ENCODE assay signal across 8 cellular contexts in genomic region chr4:74157743-74158560, GRCh38.
DNase-seq lines count a peak whose midpoint lies in the region; TF ChIP-seq lines count a peak whose summit lies in the region.

Gene MTHFD2L (plus strand): TSS chr4:74158118. CDS start chr4:74158139, 21 bp downstream.

- peaks cover 40% of the 10 kb centered on the region for H3K79me2 ChIP-seq in MM.1S (ENCODE audit: low read length)

- no peaks in the 10 kb centered on the region for H3F3A ChIP-seq in MM.1S (ENCODE audit: insufficient read depth, low read length)

- H3K4me2 ChIP-seq in MM.1S (ENCODE audit: low read depth, low read length), result peak within 1 kb of the TSS; percentile 99

- peak within 1 kb of the TSS; percentile 73 for H3K9ac ChIP-seq in MM.1S (ENCODE audit: low read length)

- H3K27me3 ChIP-seq in MM.1S (replicated peaks; ENCODE audit: insufficient read depth, low read length) (no peaks in the 10 kb centered on the region), neuron (ENCODE audit: insufficient read depth, low read length) (no peaks in the 10 kb centered on the region)

- H2AFZ ChIP-seq in MM.1S (ENCODE audit: low read length) (peak within 1 kb of the TSS; percentile 92), neuron (ENCODE audit: low read depth, low read length) (peak within 1 kb of the TSS; percentile 79)

- H3K9me2 ChIP-seq in MM.1S (replicated peaks; ENCODE audit: insufficient read depth, low read length), result no peaks in the 10 kb centered on the region

- TF ChIP-seq CTCF in MM.1S (IDR thresholded peaks at IDR 0.05; ENCODE audit: low read length), result no peak

- peak within 1 kb of the TSS; percentile 86 for H3K4me3 ChIP-seq in MM.1S (ENCODE audit: low read length)
- peak within 1 kb of the TSS; percentile 68 for H3K4me3 ChIP-seq in neuron (ENCODE audit: low read length)

- DNase-seq in GF-D8 (lab: John Stamatoyannopoulos, UW), result peak; percentile 74
- DNase-seq in HCEC 1CT, result peak; percentile 85
- DNase-seq in MM.1S, result peak; percentile 88
- DNase-seq in SIG-M5 treated with dmso at 0.1 percent for 504 hours (lab: John Stamatoyannopoulos, UW; ENCODE audit: unreplicated experiment), result peak; percentile 85
- peak; percentile 43 to 75 (median 53) for DNase-seq in activated naive CD4-positive, alpha-beta T cell (lab: John Stamatoyannopoulos, UW)
- peak; percentile 92 for DNase-seq in foreskin melanocyte
- peak; percentile 87 for DNase-seq in stromal cell of bone marrow (ENCODE audit: low read depth)

- peaks cover 14% of the 10 kb centered on the region for H3K36me3 ChIP-seq in MM.1S (replicated peaks; ENCODE audit: insufficient read depth, low read length)
- H3K36me3 ChIP-seq in neuron (ENCODE audit: insufficient read depth, low read length), result peaks cover 27% of the 10 kb centered on the region

- H4K20me1 ChIP-seq in MM.1S (ENCODE audit: insufficient read depth, low read length), result no peaks in the 10 kb centered on the region

- H3K9me3 ChIP-seq in MM.1S (replicated peaks; ENCODE audit: insufficient read depth, low read length), result no peaks in the 10 kb centered on the region
- H3K9me3 ChIP-seq in neuron (ENCODE audit: low read length), result no peaks in the 10 kb centered on the region

- H3K4me1 ChIP-seq in MM.1S (ENCODE audit: low read length), result peaks cover 8% of the 10 kb centered on the region
- H3K4me1 ChIP-seq in neuron (ENCODE audit: insufficient read depth, low read length), result peaks cover 16% of the 10 kb centered on the region

- H3K27ac ChIP-seq in MM.1S (ENCODE audit: low read length), result peak within 1 kb of the TSS; percentile 52; the same call in 1 of the 2 replicates

Comparison
In these comparisons a context has a peak if more than half of its experiments do, and no peak if none do; other contexts are left out.
1. Peak in every context shown above with its lines: DNase-seq, H3K4me3 ChIP-seq and H3K27ac ChIP-seq.